In genomic region chr7:32765649-32766251, GRCh38 we compare ENCODE assay signal across 8 cellular contexts.
DNase-seq lines count a peak whose midpoint lies in the region; TF ChIP-seq lines count a peak whose summit lies in the region.
"Not testable (repeated sequence)": the region's sequence is repeated elsewhere in the genome, so short reads cannot be mapped to it uniquely, and the experiment has no call there.

No MANE protein-coding gene starts in this region.

- not testable (repeated sequence) for H3K36me3 Mint-ChIP-seq in CD14-positive monocyte

- not testable (repeated sequence) for H3K79me2 ChIP-seq in OCI-LY3 (ENCODE audit: low read length)

- H3K4me1 ChIP-seq in OCI-LY3 (ENCODE audit: low read length); adrenal gland (replicated peaks in 1 of 2): not testable (repeated sequence)

- WGBS in adrenal gland, 4 donors, result 11 to 21% (median 16%) methylated on average over 4 of the region's 4 CpGs

- not testable (repeated sequence) for H3K27me3 ChIP-seq in OCI-LY3 (ENCODE audit: low read depth, low read length); adrenal gland

- DNase-seq in CD14-positive monocyte (ENCODE audit: low spot score); GM13977 (ENCODE audit: low spot score); adrenal gland; retinal pigment epithelial cell (ENCODE audit: low read depth): not testable (repeated sequence)
- peak; percentile 9 for DNase-seq in NCI-H1092 treated with DMSO at 0.1 percent for 48 hours (lab: John Stamatoyannopoulos, UW)
- peak; percentile 23 for DNase-seq in epidermal melanocyte (ENCODE audit: insufficient read length, low spot score)
- peak; percentile 30 for DNase-seq in kidney glomerular epithelial cell (lab: John Stamatoyannopoulos, UW)

- peaks cover 23% of the 10 kb centered on the region for H3K4me1 Mint-ChIP-seq in CD14-positive monocyte

- H3K9me3 ChIP-seq in OCI-LY3 (ENCODE audit: insufficient read depth, low read length); adrenal gland (replicated peaks in 1 of 3): not testable (repeated sequence)

- not testable (repeated sequence) for H2AFZ ChIP-seq in OCI-LY3 (ENCODE audit: low read depth, low read length)

- H3K4me2 ChIP-seq in OCI-LY3 (ENCODE audit: low read length), result not testable (repeated sequence)

- TF ChIP-seq CTCF in CD14-positive monocyte (IDR thresholded peaks at IDR 0.05) (peak; percentile 56), GM13977 (IDR thresholded peaks at IDR 0.05; ENCODE audit: extremely low read depth, insufficient read depth, missing control alignments) (peak; percentile 38), OCI-LY3 (IDR thresholded peaks at IDR 0.05; ENCODE audit: low read depth, low read length) (peak; percentile 38), adrenal gland (IDR thresholded peaks at IDR 0.05) (peak; percentile 28 to 62 (median 43)), retinal pigment epithelial cell (conservative IDR thresholded peaks at IDR 0.05; ENCODE audit: low read depth, low read length) (peak; percentile 32)

- H3K27ac ChIP-seq in OCI-LY3 (ENCODE audit: low read length); adrenal gland: not testable (repeated sequence)

- H3K9me3 Mint-ChIP-seq in CD14-positive monocyte, result peaks cover 6 to 16% (median 11%) of the 10 kb centered on the region in 7 donors

- H3K27me3 Mint-ChIP-seq in CD14-positive monocyte (ENCODE audit: low read depth in 3 of 3), result peaks cover 31 to 34% (median 32%) of the 10 kb centered on the region in 3 donors

- not testable (repeated sequence) for H4K20me1 ChIP-seq in OCI-LY3 (ENCODE audit: insufficient read depth, low read length)

- in situ Hi-C loops in GM13977 (cut with MboI; ENCODE audit: low pct_unique_long_range_greater_than_20kb, low sequenced_read_pairs, unreplicated experiment), result not testable (repeated sequence)

- not testable (repeated sequence) for H3K36me3 ChIP-seq in OCI-LY3 (replicated peaks; ENCODE audit: low read depth, low read length); adrenal gland (replicated peaks in 1 of 2)

- not testable (repeated sequence) for H3K27ac Mint-ChIP-seq in CD14-positive monocyte

- H3K4me3 ChIP-seq in OCI-LY3 (ENCODE audit: low read length); adrenal gland; retinal pigment epithelial cell (ENCODE audit: low read length): not testable (repeated sequence)

- TF ChIP-seq POLR2A in adrenal gland (IDR thresholded peaks at IDR 0.05), result not testable (repeated sequence)

- not testable (repeated sequence) for H3K4me3 Mint-ChIP-seq in CD14-positive monocyte

- intact Hi-C loops in CD14-positive monocyte (cut with micrococcal nuclease); adrenal gland (cut with DNase I): not testable (repeated sequence)

- H3K9ac ChIP-seq in OCI-LY3 (ENCODE audit: low read length), result not testable (repeated sequence)
